Comparison of ENCODE assay signal across 20 cellular contexts in genomic region chr1:74480068-74480467, GRCh38. TPM values are rescaled to one million over a fixed set of nuclear protein-coding genes. Genes with fewer than 3 reads are reported as not detected.
DNase-seq lines count a peak whose midpoint lies in the region; ATAC-seq and TF ChIP-seq lines count a peak whose summit lies in the region.
"Had no signal": no experiment of that assay in that cellular context is flagged by ENCODE, and none has a peak within 500 bp of the region (broad histone marks: within the 10 kb centered on the region; RNA-seq: fewer than 3 reads in every experiment).

No MANE protein-coding gene starts in this region.

- no peaks in the 10 kb centered on the region for H3K9me3 Mint-ChIP-seq in neural progenitor cell

- H3K9me3 ChIP-seq in right atrium auricular region (no peaks in the 10 kb centered on the region), WERI-Rb-1 (ENCODE audit: severe bottlenecking) (no peaks in the 10 kb centered on the region), neural progenitor cell (ENCODE audit: low read depth) (no peaks in the 10 kb centered on the region)
- H3K9me3 ChIP-seq: Caco-2 had no signal

- H4K20me1 ChIP-seq in neural progenitor cell (ENCODE audit: low read depth) = no peaks in the 10 kb centered on the region

- H3K27ac Mint-ChIP-seq in neural progenitor cell = peak overlapping the region; percentile 55
- H3K27ac Mint-ChIP-seq: CD4-positive, alpha-beta memory T cell had no signal

- H3K27ac ChIP-seq in right atrium auricular region (no peak overlapping the region), WERI-Rb-1 (peak overlapping the region; percentile 70), neural progenitor cell (no peak overlapping the region)
- H3K27ac ChIP-seq: GM23248 had no signal

- no peak overlapping the region for H3K4me2 ChIP-seq in neural progenitor cell

- H3K4me1 Mint-ChIP-seq in neural progenitor cell = peaks cover 19% of the 10 kb centered on the region
- H3K4me1 Mint-ChIP-seq: CD4-positive, alpha-beta memory T cell had no signal

- no peaks in the 10 kb centered on the region for H3F3A ChIP-seq in neural progenitor cell (ENCODE audit: low read depth)

- no peak for TF ChIP-seq CTCF in right atrium auricular region (IDR thresholded peaks at IDR 0.05)
- no peak for TF ChIP-seq CTCF in WERI-Rb-1 (IDR thresholded peaks at IDR 0.05; ENCODE audit: low read depth, low read length)
- no peak for TF ChIP-seq CTCF in neural progenitor cell (IDR thresholded peaks at IDR 0.05)

- no peak for DNase-seq in left ventricle myocardium superior
- DNase-seq in right atrium auricular region (ENCODE audit: low spot score) = no peak
- peak; percentile 20 for DNase-seq in WERI-Rb-1
- no peak for DNase-seq in neural progenitor cell (ENCODE audit: low spot score)
- DNase-seq in superior temporal gyrus (ENCODE audit: extremely low spot score) = peak; percentile 35
- DNase-seq in epidermal melanocyte (ENCODE audit: insufficient read length, low spot score) = no peak
- DNase-seq in NCI-H510A (lab: John Stamatoyannopoulos, UW) = no peak
- DNase-seq: C1 segment of cervical spinal cord; Caco-2; CD4-positive, alpha-beta memory T cell; DMS153; DND-41; GM23248; H7; HCEC 1CT had no signal

- ATAC-seq in left ventricle myocardium superior (peak; percentile 35), HG03342 (IDR thresholded peaks at IDR 0.05; ENCODE audit: unreplicated experiment) (no peak)
- ATAC-seq: GM12878 had no signal

- peaks cover 2% of the 10 kb centered on the region for H3K27me3 Mint-ChIP-seq in neural progenitor cell (ENCODE audit: insufficient read depth, low read depth)

- no peak overlapping the region for H3K4me3 Mint-ChIP-seq in neural progenitor cell
- H3K4me3 Mint-ChIP-seq: CD4-positive, alpha-beta memory T cell had no signal

- no peaks in the 10 kb centered on the region for H3K36me3 ChIP-seq in right atrium auricular region
- no peaks in the 10 kb centered on the region for H3K36me3 ChIP-seq in WERI-Rb-1
- H3K36me3 ChIP-seq in neural progenitor cell = no peaks in the 10 kb centered on the region

- intact Hi-C loops in left ventricle myocardium superior (cut with micrococcal nuclease) = no loop called here

- H2AFZ ChIP-seq in neural progenitor cell (replicated peaks) = no peak overlapping the region
- H2AFZ ChIP-seq: GM23248 had no signal

- no peaks in the 10 kb centered on the region for H3K79me2 ChIP-seq in neural progenitor cell (ENCODE audit: low read depth)

- no peaks in the 10 kb centered on the region for H3K36me3 Mint-ChIP-seq in neural progenitor cell
- H3K36me3 Mint-ChIP-seq: CD4-positive, alpha-beta memory T cell had no signal

- no peak overlapping the region for H3K4me3 ChIP-seq in right atrium auricular region
- H3K4me3 ChIP-seq in WERI-Rb-1 (ENCODE audit: low read depth, low read length) = peak overlapping the region; percentile 32
- no peak overlapping the region for H3K4me3 ChIP-seq in neural progenitor cell
- H3K4me3 ChIP-seq: GM12878, GM23248 had no signal

- H3K4me1 ChIP-seq in right atrium auricular region (no peaks in the 10 kb centered on the region), neural progenitor cell (peaks cover 18% of the 10 kb centered on the region)
- H3K4me1 ChIP-seq: Caco-2 had no signal

- H3K27me3 ChIP-seq in right atrium auricular region (no peaks in the 10 kb centered on the region), WERI-Rb-1 (ENCODE audit: insufficient read depth, low read depth, severe bottlenecking) (no peaks in the 10 kb centered on the region), neural progenitor cell (no peaks in the 10 kb centered on the region)

- no peak overlapping the region for H3K9ac ChIP-seq in neural progenitor cell
- H3K9ac ChIP-seq: GM23248 had no signal

RNA-seq across cellular contexts. Expression of gene LRRC53, which starts 32.3 kb away (rescaled TPM):
- total RNA-seq in left ventricle myocardium superior (not detected), right atrium auricular region (not detected), neural progenitor cell (ENCODE audit: low replicate concordance) (not detected in 2 replicates)
- total RNA-seq: A172; A673; Caco-2; CD4-positive, alpha-beta memory T cell; GM12878; GM23248; H1; H7 had no signal

Comparison
In these comparisons a context has a peak if more than half of its experiments do, and no peak if none do; other contexts are left out.
1. DNase-seq: peak in WERI-Rb-1 (single experiment) and superior temporal gyrus (single experiment); none in left ventricle myocardium superior (single experiment), right atrium auricular region (single experiment), neural progenitor cell (single experiment), epidermal melanocyte (single experiment) and NCI-H510A (single experiment).